ENCODE assay signal across 7 cellular contexts in the genomic region with DNA sequence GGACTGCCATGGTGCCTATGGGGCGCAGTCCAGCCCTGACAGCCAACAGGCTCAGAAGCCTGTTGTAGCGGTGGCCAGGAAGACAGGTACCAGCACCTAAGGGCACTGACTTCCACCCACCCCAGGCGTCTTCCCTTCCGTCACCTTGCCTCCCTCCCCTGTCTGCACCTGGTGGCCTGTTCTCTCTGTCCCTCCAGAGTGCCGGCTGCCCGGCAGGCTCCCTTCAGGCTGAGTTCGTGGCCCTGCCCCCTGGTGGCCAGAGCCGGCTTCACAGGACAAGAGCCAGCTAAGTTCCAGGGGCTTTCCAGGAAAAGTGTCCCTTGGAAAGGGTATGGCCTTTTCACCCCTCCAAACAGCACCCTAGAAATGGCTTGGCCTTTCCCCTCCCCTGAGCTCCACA. TPM values are rescaled to one million over a fixed set of nuclear protein-coding genes. Genes with fewer than 3 reads are reported as not detected.
"Had no signal": no experiment of that assay in that cellular context is flagged by ENCODE, and none has a peak within 500 bp of the region (broad histone marks: within the 10 kb centered on the region; RNA-seq: fewer than 3 reads in every experiment).

No MANE protein-coding gene starts in this region.

RNA-seq across cellular contexts. Expression of a gene that starts 15.0 kb away (rescaled TPM):
- total RNA-seq: hepatocyte, kidney, posterior vena cava, suprapubic skin, uterus had no signal
- polyA plus RNA-seq: hepatocyte; naive thymus-derived CD4-positive, alpha-beta T cell; neural cell had no signal
